8 cellular contexts compared by ENCODE assay signal in the genomic region with DNA sequence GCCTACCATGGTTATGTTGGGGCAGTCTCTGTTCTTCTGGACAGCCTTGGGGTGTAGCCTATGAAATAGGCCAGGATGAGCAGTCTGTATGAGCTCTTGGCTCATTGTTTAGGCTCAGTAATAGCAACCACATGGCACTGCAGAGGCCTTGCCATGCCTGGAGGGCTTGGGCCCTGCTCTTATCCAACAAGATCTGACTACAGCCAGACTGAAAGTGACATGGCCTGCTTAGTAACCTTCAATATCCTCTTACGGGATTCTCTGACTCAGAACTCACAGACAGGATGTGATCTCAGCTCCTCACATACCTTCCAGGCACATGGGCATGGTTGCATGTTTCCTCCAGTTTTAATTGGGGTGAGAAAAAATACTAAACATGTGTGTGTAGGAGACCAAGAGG.
DNase-seq lines count a peak whose midpoint lies in the region; ATAC-seq and TF ChIP-seq lines count a peak whose summit lies in the region.

No MANE protein-coding gene starts in this region.

- intact Hi-C loops in MCF 10A (cut with micrococcal nuclease) = loop anchor here (5.0 to 10.0 kb wide), 2 partner anchors 290 to 402 kb away; a partner anchor contains a TSS

- ATAC-seq in HG02623 (IDR thresholded peaks at IDR 0.05; ENCODE audit: unreplicated experiment) = peak; percentile 60
- peak; percentile 88 for ATAC-seq in RWPE2 (ENCODE audit: low read depth)

- no peaks in the 10 kb centered on the region for H3K9me3 Mint-ChIP-seq in MCF 10A (ENCODE audit: unreplicated experiment)

- POLR2A ChIA-PET in MCF 10A (lab: Yijun Ruan, JAX) = interaction anchor here (0.7 to 3.9 kb wide), 14 partner anchors 10 to 307 kb away, joined by 3 to 34 read pairs (median 3); a partner anchor contains a TSS

- CTCF ChIA-PET in MCF 10A (lab: Yijun Ruan, JAX) = interaction anchor here (0.6 to 1.6 kb wide), 3 partner anchors 22 to 238 kb away, joined by 3 to 5 read pairs (median 4); no protein-coding TSS in a partner anchor

- in situ Hi-C loops in GM13977 (cut with MboI; ENCODE audit: low pct_unique_long_range_greater_than_20kb, low sequenced_read_pairs, unreplicated experiment) = no loop called here

- no peaks in the 10 kb centered on the region for H3K9me3 ChIP-seq in RWPE2 (ENCODE audit: severe bottlenecking)
- H3K9me3 ChIP-seq in skeletal muscle satellite cell (replicated peaks; ENCODE audit: low read length) = no peaks in the 10 kb centered on the region

- no peak for TF ChIP-seq CTCF in GM13977 (IDR thresholded peaks at IDR 0.05; ENCODE audit: extremely low read depth, insufficient read depth, missing control alignments)
- no peak for TF ChIP-seq CTCF in RWPE2 (IDR thresholded peaks at IDR 0.05; ENCODE audit: poor library complexity, severe bottlenecking)
- TF ChIP-seq CTCF in MCF 10A (IDR thresholded peaks at IDR 0.05; ENCODE audit: unreplicated experiment) = no peak

- peak overlapping the region; percentile 82 for H3K27ac ChIP-seq in RWPE2 (ENCODE audit: poor library complexity, severe bottlenecking)

- H3K36me3 Mint-ChIP-seq in MCF 10A (ENCODE audit: insufficient read depth, unreplicated experiment) = no peaks in the 10 kb centered on the region

- H3K27me3 ChIP-seq in RWPE2 (ENCODE audit: insufficient read depth, poor library complexity, severe bottlenecking) (no peaks in the 10 kb centered on the region), skeletal muscle satellite cell (ENCODE audit: control insufficient read depth, insufficient read depth, low read length) (no peaks in the 10 kb centered on the region)

- peak overlapping the region; percentile 2 for H3K4me2 ChIP-seq in skeletal muscle satellite cell (ENCODE audit: low read length)

- H3K4me3 Mint-ChIP-seq in MCF 10A (ENCODE audit: unreplicated experiment) = no peak overlapping the region

- DNase-seq in GM13977 (ENCODE audit: low spot score) (peak; percentile 53), RWPE2 (ENCODE audit: low spot score) (peak; percentile 70), MCF 10A (ENCODE audit: unreplicated experiment) (peak; percentile 95), germinal center (ENCODE audit: low spot score) (no peak), activated gamma-delta T cell (lab: John Stamatoyannopoulos, UW) (no peak), pons (ENCODE audit: low spot score) (no peak)

- H3K4me3 ChIP-seq in RWPE2 (ENCODE audit: severe bottlenecking) = no peak overlapping the region
- no peak overlapping the region for H3K4me3 ChIP-seq in skeletal muscle satellite cell (ENCODE audit: low read length)

- peak overlapping the region; percentile 32 for H3K9ac ChIP-seq in skeletal muscle satellite cell (ENCODE audit: low read depth, low read length)

- H3K4me1 ChIP-seq in RWPE2 (ENCODE audit: insufficient read depth, poor library complexity, severe bottlenecking) (peaks cover 38% of the 10 kb centered on the region), skeletal muscle satellite cell (ENCODE audit: control insufficient read depth, insufficient read depth, low read length) (peaks cover 68% of the 10 kb centered on the region)

- peaks cover 35% of the 10 kb centered on the region for H3K4me1 Mint-ChIP-seq in MCF 10A (ENCODE audit: insufficient read depth, unreplicated experiment)

- H3K27ac Mint-ChIP-seq in MCF 10A (ENCODE audit: low read depth, unreplicated experiment) = peak overlapping the region; percentile 91

- H3K36me3 ChIP-seq in RWPE2 (ENCODE audit: low read depth) = no peaks in the 10 kb centered on the region
- H3K36me3 ChIP-seq in skeletal muscle satellite cell (ENCODE audit: insufficient read depth, low read length) = no peaks in the 10 kb centered on the region

- no peaks in the 10 kb centered on the region for H3K27me3 Mint-ChIP-seq in MCF 10A (ENCODE audit: insufficient read depth, unreplicated experiment)

- BruUV-seq in MCF 10A (replicated peaks; lab: Mats Ljungman, UMichigan) = no TSS peak

Comparison
In these comparisons a context has a peak if more than half of its experiments do, and no peak if none do; other contexts are left out.
1. DNase-seq: peak in GM13977 (single experiment), RWPE2 (single experiment) and MCF 10A (single experiment); none in germinal center (single experiment), activated gamma-delta T cell (single experiment) and pons (single experiment).